In the genomic region with DNA sequence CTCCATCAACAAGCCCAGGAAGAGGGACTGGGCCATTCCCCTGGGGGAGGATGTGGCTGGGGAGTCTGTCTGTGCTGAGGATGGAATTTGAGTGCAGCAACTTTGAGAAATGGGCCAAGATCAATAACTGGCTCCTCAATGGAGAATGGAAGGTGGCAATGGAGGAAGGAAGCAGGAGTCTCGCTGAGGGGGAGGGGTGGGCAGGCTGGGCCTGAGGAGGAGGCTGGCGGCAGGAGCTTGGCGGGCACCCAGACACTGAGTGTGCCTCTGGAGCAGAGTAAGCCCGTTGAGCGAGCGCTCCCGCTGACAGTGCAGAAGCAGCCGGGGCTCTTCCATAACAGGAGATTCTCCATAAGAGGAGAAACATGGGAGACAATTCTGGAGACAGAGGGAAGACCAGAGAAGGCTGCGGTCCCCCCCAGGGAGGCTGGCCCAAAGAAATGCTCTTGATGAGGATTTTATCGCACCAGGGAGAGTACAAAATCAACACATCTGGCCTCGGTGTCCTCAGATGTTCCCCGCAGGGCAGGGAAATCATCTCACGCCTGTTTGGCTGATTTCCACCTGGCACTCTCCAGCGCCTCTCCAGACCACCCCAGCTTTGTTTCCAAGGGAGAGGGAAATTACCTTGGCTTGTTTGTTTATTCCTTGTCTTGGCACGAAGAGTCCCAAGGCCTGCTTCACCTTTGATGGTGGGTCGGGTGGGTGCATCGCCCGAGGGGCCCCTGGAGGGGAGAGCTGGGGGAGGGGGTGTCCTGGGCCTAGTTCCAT, we compare ENCODE assay signal across 10 cellular contexts. TPM values are rescaled to one million over a fixed set of nuclear protein-coding genes. Genes with fewer than 3 reads are reported as not detected.
DNase-seq lines count a peak whose midpoint lies in the region; ATAC-seq, FAIRE-seq and TF ChIP-seq lines count a peak whose summit lies in the region.
"Had no signal": no experiment of that assay in that cellular context is flagged by ENCODE, and none has a peak within 500 bp of the region (broad histone marks: within the 10 kb centered on the region; RNA-seq: fewer than 3 reads in every experiment).

No MANE protein-coding gene starts in this region.

- peak; percentile 69 for FAIRE-seq in urothelium cell line (lab: Jason Lieb, UNC)

- H3K36me3 ChIP-seq in body of pancreas (replicated peaks in 1 of 2; ENCODE audit: insufficient read depth in 1 of 2, low read depth in 2 of 2): no peaks in the 10 kb centered on the region

- no peaks in the 10 kb centered on the region for H3K27me3 ChIP-seq in body of pancreas

- no peak for TF ChIP-seq POLR2A in body of pancreas (IDR thresholded peaks at IDR 0.05)

- ATAC-seq in body of pancreas: no peak
- ATAC-seq in GM18868 (IDR thresholded peaks at IDR 0.05; ENCODE audit: unreplicated experiment): no peak

- H3K27ac ChIP-seq in body of pancreas: peak overlapping the region; percentile 3 to 94 (median 68)
- H3K27ac ChIP-seq: neutrophil had no signal

- DNase-seq in A172 (ENCODE audit: low spot score) (peak; percentile 58), M059J (ENCODE audit: low read depth) (peak; percentile 89), body of pancreas (peak; percentile 71 to 83 (median 76)), left kidney (ENCODE audit: low read depth, low spot score) (peak; percentile 42), urothelium cell line (ENCODE audit: low spot score) (peak; percentile 64), DMS114 treated with DMSO at 0.1 percent for 48 hours (lab: John Stamatoyannopoulos, UW; ENCODE audit: unreplicated experiment) (no peak), SW 1271 (lab: John Stamatoyannopoulos, UW) (no peak)

- 6 to 24% methylated on average over 17 to 18 of the region's 18 CpGs for WGBS in body of pancreas, 2 donors

- intact Hi-C loops in body of pancreas (cut with DNase I): no loop called here

- peaks cover 53% of the 10 kb centered on the region for H3K4me1 ChIP-seq in body of pancreas

- H3K9me3 ChIP-seq in body of pancreas: no peaks in the 10 kb centered on the region
- H3K9me3 ChIP-seq: neutrophil had no signal

- TF ChIP-seq CTCF in body of pancreas (IDR thresholded peaks at IDR 0.05): no peak

- no peak overlapping the region for H3K4me3 ChIP-seq in body of pancreas

RNA-seq across cellular contexts. Expression of a gene that starts 2.8 kb away (rescaled TPM):
- 6.4 and 8.0 TPM in 2 replicates for total RNA-seq in A172 (2014; rRNA removed; shearing (Covaris generic))
- 2.5 and 3.1 TPM in 2 replicates for total RNA-seq in M059J (2014; rRNA removed; shearing (Covaris generic))
- total RNA-seq in body of pancreas: 10 to 100 TPM; 22.3 to 35.3 TPM

RNA-seq across cellular contexts. Expression of a gene that starts 21.6 kb away (rescaled TPM):
- 15.5 and 20.6 TPM in 2 replicates for total RNA-seq in A172 (2014; rRNA removed; shearing (Covaris generic))
- total RNA-seq in M059J (2014; rRNA removed; shearing (Covaris generic)): 47.8 and 74.4 TPM in 2 replicates
- 10 to 100 TPM; 22.4 to 46.7 TPM for total RNA-seq in body of pancreas

RNA-seq across cellular contexts. Expression of a gene that starts 22.3 kb away (rescaled TPM):
- total RNA-seq in A172 (2014; rRNA removed; shearing (Covaris generic)): 4.0 and 5.1 TPM in 2 replicates
- 4.2 and 4.5 TPM in 2 replicates for total RNA-seq in M059J (2014; rRNA removed; shearing (Covaris generic))
- 1 to 10 TPM; 3.3 to 4.7 TPM for total RNA-seq in body of pancreas

RNA-seq across cellular contexts. Expression of a gene that starts 51.9 kb away (rescaled TPM):
- 0.12 TPM in 1 of 2 replicates, not detected in the other for total RNA-seq in A172 (2014; rRNA removed; shearing (Covaris generic))
- total RNA-seq in M059J (2014; rRNA removed; shearing (Covaris generic)): not detected in 2 replicates
- total RNA-seq in body of pancreas: not detected
- total RNA-seq: SK-MEL-5 had no signal

Comparison
In these comparisons a context has a peak if more than half of its experiments do, and no peak if none do; other contexts are left out.
1. DNase-seq: peak in A172 (single experiment), M059J (single experiment), body of pancreas (4 of 4), left kidney (single experiment) and urothelium cell line (single experiment); none in DMS114 treated with DMSO at 0.1 percent for 48 hours (single experiment) and SW 1271 (0 of 2).